Comparison of ENCODE assay signal across 8 cellular contexts in the genomic region with DNA sequence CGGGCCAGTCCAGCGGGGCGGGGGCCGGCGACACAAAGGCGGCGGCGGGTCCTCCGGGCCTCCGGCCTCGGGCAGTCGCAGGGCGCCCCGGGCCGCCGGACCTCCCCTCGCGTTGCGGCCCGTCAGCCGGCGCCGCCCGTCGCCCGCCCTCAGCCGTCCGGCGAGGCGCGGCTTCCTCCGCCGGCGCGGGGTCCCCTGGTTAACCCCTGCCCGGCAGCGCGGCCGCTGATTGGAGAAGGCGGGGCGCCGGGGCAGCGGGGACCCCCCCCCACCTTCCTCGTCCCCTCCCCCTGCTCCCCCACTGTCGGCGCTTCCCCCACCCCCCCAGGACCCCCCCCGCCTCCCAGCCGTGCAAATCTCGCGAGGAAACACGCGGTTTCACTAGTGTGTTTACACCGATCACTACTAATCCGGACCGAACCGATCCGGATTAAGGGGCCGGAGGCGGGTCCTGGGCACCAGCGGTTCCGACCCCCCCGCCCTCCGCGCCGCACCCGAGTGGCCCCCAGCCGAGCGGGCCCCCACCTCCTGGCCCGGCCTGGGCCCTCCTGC. TPM values are rescaled to one million over a fixed set of nuclear protein-coding genes. Genes with fewer than 3 reads are reported as not detected.
DNase-seq lines count a peak whose midpoint lies in the region; ATAC-seq and TF ChIP-seq lines count a peak whose summit lies in the region.
"Not testable (repeated sequence)": the region's sequence is repeated elsewhere in the genome, so short reads cannot be mapped to it uniquely, and the experiment has no call there.

A gene (plus strand): TSS at position 402 of the 552 bp plus-strand sequence. CDS start 2,301 bp downstream, outside the sequence.

- H3K27me3 ChIP-seq in adrenal gland; heart left ventricle; trophoblast cell (ENCODE audit: insufficient read depth, low read length); thyroid gland: not testable (repeated sequence)

- ATAC-seq in HG02759 (IDR thresholded peaks at IDR 0.05; ENCODE audit: unreplicated experiment) (peak; percentile 77), heart left ventricle (peak; percentile 68 to 92 (median 86))

- H3K79me2 ChIP-seq in trophoblast cell (ENCODE audit: control insufficient read depth, insufficient read depth, low read length, poor library complexity), result peaks cover 12% of the 10 kb centered on the region

- peak within 1 kb of the TSS; percentile 72 to 99 (median 93) for H3K27ac ChIP-seq in adrenal gland
- peak within 1 kb of the TSS; percentile 82 to 95 (median 92) for H3K27ac ChIP-seq in heart left ventricle
- peak within 1 kb of the TSS; percentile 79 for H3K27ac ChIP-seq in trophoblast cell (ENCODE audit: low read depth, low read length)
- H3K27ac ChIP-seq in thyroid gland, result peak within 1 kb of the TSS; percentile 86 to 94 (median 94)

- WGBS in adrenal gland, 4 donors, result 0 to 1% methylated on average over 56 to 60 of the region's 69 CpGs; no CpG with 5 or more reads in 2 of the 4 donors
- 0 to 3% (median 1%) methylated on average over 11 to 69 of the region's 69 CpGs for WGBS in heart left ventricle, 4 donors
- WGBS in trophoblast cell (ENCODE audit: extremely low coverage, insufficient coverage, insufficient read length), result no CpG with 5 or more reads among the region's 69 CpGs
- no CpG with 5 or more reads among the region's 69 CpGs for WGBS in thyroid gland, 2 donors

- H2AK5ac ChIP-seq in trophoblast cell (ENCODE audit: low read length), result peak within 1 kb of the TSS; percentile 77

- H3K23ac ChIP-seq in trophoblast cell (ENCODE audit: low read length), result not testable (repeated sequence)

- DNase-seq in NCI-H1417 (lab: John Stamatoyannopoulos, UW) (peak; percentile 79 to 85 (median 82)), T-helper 2 cell (peak; percentile 52 to 90 (median 56)), adrenal gland (peak; percentile 74 to 83 (median 77)), heart left ventricle (peak; percentile 83 to 90 (median 87)), trophoblast cell (peak; percentile 42 to 57), thyroid gland (peak; percentile 80 to 81)

- H3K9ac ChIP-seq in trophoblast cell (ENCODE audit: low read length), result peak within 1 kb of the TSS; percentile 93

- peak within 1 kb of the TSS; percentile 87 for H4K91ac ChIP-seq in trophoblast cell (ENCODE audit: low read depth, low read length)

- peak within 1 kb of the TSS; percentile 71 for H2AFZ ChIP-seq in trophoblast cell (ENCODE audit: insufficient read depth, low read length, poor library complexity)

- not testable (repeated sequence) for H3K79me1 ChIP-seq in trophoblast cell (ENCODE audit: low read length)

- H4K12ac ChIP-seq in trophoblast cell (ENCODE audit: low read depth, low read length), result peak within 1 kb of the TSS; percentile 85

- H3K4me1 ChIP-seq in adrenal gland (replicated peaks in 1 of 2), result peaks cover 0 to 25% of the 10 kb centered on the region in 2 donors
- peaks cover 0 to 41% (median 21%) of the 10 kb centered on the region in 12 donors for H3K4me1 ChIP-seq in heart left ventricle
- not testable (repeated sequence) for H3K4me1 ChIP-seq in trophoblast cell (ENCODE audit: control insufficient read depth in 1 of 2, insufficient read depth in 2 of 2, low read length in 2 of 2)
- H3K4me1 ChIP-seq in thyroid gland, result peaks cover 8 to 16% of the 10 kb centered on the region in 2 donors

- peak within 1 kb of the TSS; percentile 91 for H3K18ac ChIP-seq in trophoblast cell (ENCODE audit: low read length)

- intact Hi-C loops in adrenal gland (cut with DNase I); heart left ventricle (cut with DNase I): not testable (repeated sequence)
- intact Hi-C loops in thyroid gland (cut with DNase I), result loop anchor here (10.0 kb wide), 1 partner anchor 54 kb away; a partner anchor contains a TSS

- H3K4me2 ChIP-seq in trophoblast cell (ENCODE audit: low read length), result peak within 1 kb of the TSS; percentile 72

- H2BK5ac ChIP-seq in trophoblast cell (ENCODE audit: low read depth, low read length, poor library complexity), result peak within 1 kb of the TSS; percentile 69

- H2BK120ac ChIP-seq in trophoblast cell (ENCODE audit: insufficient read depth, low read length, poor library complexity), result peak within 1 kb of the TSS; percentile 64

- H4K8ac ChIP-seq in trophoblast cell (ENCODE audit: low read depth, low read length), result peak within 1 kb of the TSS; percentile 86

- H3K36me3 ChIP-seq in adrenal gland (replicated peaks in 1 of 2); trophoblast cell (ENCODE audit: control insufficient read depth in 1 of 2, insufficient read depth in 2 of 2, low read length in 2 of 2); thyroid gland: not testable (repeated sequence)
- H3K36me3 ChIP-seq in heart left ventricle, result peaks cover 0 to 24% (median 13%) of the 10 kb centered on the region in 9 donors

- H3K14ac ChIP-seq in trophoblast cell (ENCODE audit: low read length), result peak within 1 kb of the TSS; percentile 92

- not testable (repeated sequence) for H2BK12ac ChIP-seq in trophoblast cell (ENCODE audit: low read length)

- peak in 1 of 2 donors; percentile 52 for TF ChIP-seq POLR2A in adrenal gland (IDR thresholded peaks at IDR 0.05)
- not testable (repeated sequence) for TF ChIP-seq POLR2A in heart left ventricle (IDR thresholded peaks at IDR 0.05)
- peak in 1 of 2 donors; percentile 70 for TF ChIP-seq POLR2A in thyroid gland (IDR thresholded peaks at IDR 0.05)

- H3K4me3 ChIP-seq in GM12875 (ENCODE audit: low read depth, low read length), result peak within 1 kb of the TSS; percentile 70
- peak within 1 kb of the TSS in 3 of 4 donors; percentile 30 to 99 (median 65) for H3K4me3 ChIP-seq in adrenal gland
- H3K4me3 ChIP-seq in heart left ventricle, result peak within 1 kb of the TSS; percentile 61 to 92 (median 74)
- H3K4me3 ChIP-seq in trophoblast cell (ENCODE audit: low read depth, low read length), result peak within 1 kb of the TSS; percentile 85
- peak within 1 kb of the TSS; percentile 26 to 58 (median 56) for H3K4me3 ChIP-seq in thyroid gland (replicated peaks in 1 of 3)

- H3K4ac ChIP-seq in trophoblast cell (ENCODE audit: low read depth, low read length), result peak within 1 kb of the TSS; percentile 92

- not testable (repeated sequence) for TF ChIP-seq CTCF in GM12875 (IDR thresholded peaks at IDR 0.05; ENCODE audit: borderline replicate concordance, insufficient read depth, low read depth, low read length); adrenal gland (IDR thresholded peaks at IDR 0.05); heart left ventricle (IDR thresholded peaks at IDR 0.05); thyroid gland (IDR thresholded peaks at IDR 0.05)

- H3K9me3 ChIP-seq in adrenal gland (replicated peaks in 1 of 3); heart left ventricle; trophoblast cell (ENCODE audit: insufficient read depth, low read depth, low read length); thyroid gland: not testable (repeated sequence)

RNA-seq across cellular contexts. Expression of the gene that starts here (rescaled TPM):
- total RNA-seq in adrenal gland (10 to 100 TPM; 18.2 to 37.7 (median 31.2) TPM), heart left ventricle (10 to 100 TPM; 24.5 to 36.8 (median 29.6) TPM), thyroid gland (10 to 100 TPM; 45.8 to 78.1 (median 54.1) TPM)
- polyA plus RNA-seq in adrenal gland (10 to 100 TPM; 13.2 to 55.9 (median 13.6) TPM), heart left ventricle (10 to 100 TPM; 11.0 to 20.5 TPM)
- 21.3 and 22.8 TPM in 2 replicates for polyA plus RNA-seq in trophoblast cell (2013)

Comparison
In these comparisons a context has a peak if more than half of its experiments do, and no peak if none do; other contexts are left out.
1. Peak in every context shown above with its lines: DNase-seq, ATAC-seq, H3K4me3 ChIP-seq and H3K27ac ChIP-seq.